Comparison of ENCODE assay signal across 16 cellular contexts in genomic region chr18:68854786-68855391, GRCh38. TPM values are rescaled to one million over a fixed set of nuclear protein-coding genes. Genes with fewer than 3 reads are reported as not detected.
DNase-seq lines count a peak whose midpoint lies in the region; ATAC-seq and TF ChIP-seq lines count a peak whose summit lies in the region.
"Had no signal": no experiment of that assay in that cellular context is flagged by ENCODE, and none has a peak within 500 bp of the region (broad histone marks: within the 10 kb centered on the region; RNA-seq: fewer than 3 reads in every experiment).

No MANE protein-coding gene starts in this region.

- H3K9me3 Mint-ChIP-seq in CD8-positive, alpha-beta T cell, result no peaks in the 10 kb centered on the region
- H3K9me3 Mint-ChIP-seq: CD14-positive monocyte; CD8-positive, alpha-beta memory T cell; HFFc6 had no signal

- DNase-seq in fibroblast of lung (ENCODE audit: low read depth in 2 of 2) (no peak), adrenal gland (no peak), left colon (no peak), activated gamma-delta T cell treated with Interleukin-2 at 50 U/mL for 16 hours (no peak)
- DNase-seq in CD8-positive, alpha-beta T cell, result no peak
- DNase-seq: Caco-2; CD8-positive, alpha-beta memory T cell; HCEC 1CT; HFFc6; KG1 had no signal

- POLR2A ChIA-PET in CD8-positive, alpha-beta T cell (lab: Charles Lee), result no interaction called here

- WGBS in adrenal gland, 4 donors, result 61 to 70% (median 67%) methylated on average over 4 of the region's 4 CpGs

- H3K36me3 ChIP-seq in fibroblast of lung (ENCODE audit: control insufficient read depth, insufficient read depth, low read length), result no peaks in the 10 kb centered on the region
- no peaks in the 10 kb centered on the region for H3K36me3 ChIP-seq in adrenal gland (replicated peaks in 1 of 2)
- H3K36me3 ChIP-seq in CD8-positive, alpha-beta T cell (ENCODE audit: insufficient read depth, low read length), result no peaks in the 10 kb centered on the region

- intact Hi-C loops in adrenal gland (cut with DNase I) (no loop called here), left colon (cut with DNase I, micrococcal nuclease) (no loop called here)
- intact Hi-C loops in CD8-positive, alpha-beta T cell (cut with DNase I, micrococcal nuclease), result no loop called here

- peak; percentile 44 for ATAC-seq in GM18867 (IDR thresholded peaks at IDR 0.05; ENCODE audit: unreplicated experiment)
- peak; percentile 59 for ATAC-seq in HG03460 (IDR thresholded peaks at IDR 0.05; ENCODE audit: unreplicated experiment)
- ATAC-seq in left colon, result no peak
- no peak for ATAC-seq in CD8-positive, alpha-beta T cell
- ATAC-seq: A549, GM12878 had no signal

- H3K4me3 Mint-ChIP-seq in CD8-positive, alpha-beta T cell, result no peak overlapping the region
- H3K4me3 Mint-ChIP-seq: CD14-positive monocyte; CD8-positive, alpha-beta memory T cell; HFFc6; IgD-negative memory B cell had no signal

- no peaks in the 10 kb centered on the region for H3K79me2 ChIP-seq in fibroblast of lung (ENCODE audit: control insufficient read depth, insufficient read depth, low read length)

- H3K9me3 ChIP-seq in fibroblast of lung (ENCODE audit: control insufficient read depth, insufficient read depth, low read depth, low read length), result no peaks in the 10 kb centered on the region
- H3K9me3 ChIP-seq in adrenal gland (replicated peaks in 1 of 3), result no peaks in the 10 kb centered on the region
- H3K9me3 ChIP-seq in CD8-positive, alpha-beta T cell (ENCODE audit: low read length), result no peaks in the 10 kb centered on the region
- H3K9me3 ChIP-seq: A549, Caco-2 had no signal

- no peak overlapping the region for H3K27ac ChIP-seq in fibroblast of lung (ENCODE audit: insufficient read depth, low read length)
- H3K27ac ChIP-seq in adrenal gland, result no peak overlapping the region
- no peak overlapping the region for H3K27ac ChIP-seq in CD8-positive, alpha-beta T cell (ENCODE audit: low read depth, low read length)
- H3K27ac ChIP-seq: A549 had no signal

- no peak for TF ChIP-seq POLR2A in adrenal gland (IDR thresholded peaks at IDR 0.05)

- H3K27ac Mint-ChIP-seq in CD8-positive, alpha-beta T cell, result no peak overlapping the region
- H3K27ac Mint-ChIP-seq: CD14-positive monocyte; CD8-positive, alpha-beta memory T cell; HFFc6 had no signal

- H3K4me3 ChIP-seq in fibroblast of lung (replicated peaks in 1 of 4; ENCODE audit: control extremely low read depth in 1 of 4, insufficient read depth in 1 of 4, low read depth in 3 of 4, low read length in 4 of 4), result no peak overlapping the region
- no peak overlapping the region for H3K4me3 ChIP-seq in adrenal gland
- no peak overlapping the region for H3K4me3 ChIP-seq in CD8-positive, alpha-beta T cell (ENCODE audit: low read depth, low read length)
- H3K4me3 ChIP-seq: A549, GM12878 had no signal

- no peaks in the 10 kb centered on the region for H3K4me1 Mint-ChIP-seq in CD8-positive, alpha-beta T cell (ENCODE audit: low read depth)
- H3K4me1 Mint-ChIP-seq: CD14-positive monocyte; CD8-positive, alpha-beta memory T cell; IgD-negative memory B cell had no signal

- H2AFZ ChIP-seq in fibroblast of lung (ENCODE audit: low read length), result peak overlapping the region; percentile 8

- H4K20me1 ChIP-seq in fibroblast of lung (ENCODE audit: control insufficient read depth, extremely low read depth, insufficient read depth, low read length), result no peaks in the 10 kb centered on the region

- CTCF ChIA-PET in CD8-positive, alpha-beta T cell (lab: Charles Lee), result no interaction called here

- peak overlapping the region; percentile 45 for H3K4me2 ChIP-seq in fibroblast of lung (ENCODE audit: extremely low read depth, insufficient read depth, low read length)
- H3K4me2 ChIP-seq: A549 had no signal

- TF ChIP-seq CTCF in fibroblast of lung (conservative IDR thresholded peaks at IDR 0.05 in 1 of 2, IDR thresholded peaks at IDR 0.05 in 1 of 2; ENCODE audit: low read depth in 1 of 2, low read length in 2 of 2) (no peak), adrenal gland (IDR thresholded peaks at IDR 0.05) (no peak)
- no peak for TF ChIP-seq CTCF in CD8-positive, alpha-beta T cell (IDR thresholded peaks at IDR 0.05)

- no peak overlapping the region for H3K9ac ChIP-seq in fibroblast of lung (ENCODE audit: insufficient read depth, low read length)

- H3K36me3 Mint-ChIP-seq in CD8-positive, alpha-beta T cell, result no peaks in the 10 kb centered on the region
- H3K36me3 Mint-ChIP-seq: CD14-positive monocyte; CD8-positive, alpha-beta memory T cell; IgD-negative memory B cell had no signal

- H3K27me3 ChIP-seq in fibroblast of lung (ENCODE audit: control insufficient read depth, insufficient read depth, low read length) (no peaks in the 10 kb centered on the region), adrenal gland (no peaks in the 10 kb centered on the region)
- no peaks in the 10 kb centered on the region for H3K27me3 ChIP-seq in CD8-positive, alpha-beta T cell (ENCODE audit: insufficient read depth, low read length)

- no peaks in the 10 kb centered on the region for H3K27me3 Mint-ChIP-seq in CD8-positive, alpha-beta T cell (ENCODE audit: low read depth)
- H3K27me3 Mint-ChIP-seq: CD8-positive, alpha-beta memory T cell; IgD-negative memory B cell had no signal

- H3K4me1 ChIP-seq in fibroblast of lung (ENCODE audit: control insufficient read depth, extremely low read depth, insufficient read depth, low read length) (no peaks in the 10 kb centered on the region), adrenal gland (replicated peaks in 1 of 2) (no peaks in the 10 kb centered on the region)
- no peaks in the 10 kb centered on the region for H3K4me1 ChIP-seq in CD8-positive, alpha-beta T cell (ENCODE audit: insufficient read depth, low read length)
- H3K4me1 ChIP-seq: A549, Caco-2 had no signal

RNA-seq across cellular contexts. Expression of gene CCDC102B, which starts 57.0 kb away (rescaled TPM):
- total RNA-seq in fibroblast of lung (35.3 and 68.6 TPM in 2 replicates), adrenal gland (10 to 100 TPM in 1 of 8 donors, 1 to 10 TPM in 7; 2.7 to 12.4 (median 8.6) TPM), left colon (1 to 10 TPM; 2.7 to 5.2 TPM)
- polyA plus RNA-seq in fibroblast of lung (9.7 and 33.7 TPM in 2 replicates), adrenal gland (10 to 100 TPM in 1 of 3 donors, 1 to 10 TPM in 2; 5.3 to 11.9 (median 6.0) TPM)
- 8.2 and 31.1 TPM in 2 replicates for polyA plus RNA-seq in fibroblast of lung (2012)
- 24.8 TPM in 1 of 2 replicates, not detected in the other for polyA minus RNA-seq in fibroblast of lung (ENCODE audit: low replicate concordance)
- 1 to 10 TPM; 2.2 to 4.2 TPM for total RNA-seq in CD8-positive, alpha-beta T cell

Comparison
In these comparisons a context has a peak if more than half of its experiments do, and no peak if none do; other contexts are left out.
1. ATAC-seq: peak in GM18867 (single experiment) and HG03460 (single experiment); none in left colon (single experiment) and CD8-positive, alpha-beta T cell (single experiment).